ENCODE assay signal across 21 cellular contexts in the genomic region with DNA sequence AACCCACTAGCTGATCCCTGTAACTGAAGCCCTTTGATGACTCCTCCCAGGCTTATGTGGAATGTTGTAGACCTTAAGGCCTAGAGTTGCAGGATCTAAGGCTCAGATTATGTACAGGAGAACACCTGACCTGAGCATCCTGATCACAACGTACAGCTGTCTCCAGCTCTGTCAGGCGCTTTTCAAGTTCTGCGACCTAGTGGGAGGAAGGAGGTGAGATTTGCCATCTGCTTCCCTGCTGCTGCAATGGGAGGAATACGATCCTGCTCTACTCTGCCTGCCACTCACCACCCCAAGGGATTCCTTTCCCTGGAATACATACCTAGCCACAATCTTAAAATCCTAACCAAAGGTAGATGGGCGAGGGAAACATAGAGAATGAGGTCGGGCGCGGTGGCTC.
"Had no signal": no experiment of that assay in that cellular context is flagged by ENCODE, and none has a peak within 500 bp of the region (broad histone marks: within the 10 kb centered on the region; RNA-seq: fewer than 3 reads in every experiment).

No MANE protein-coding gene starts in this region.

- H3K4me3 Mint-ChIP-seq: natural killer cell treated with Interleukin-12 subunit alpha and Interleukin-12 subunit beta and Interleukin-15 and Interleukin-18, amount 100 ng/mL, for 72 hours; type B pancreatic cell had no signal

- DNase-seq: cortex of kidney; dorsolateral prefrontal cortex; effector CD8-positive, alpha-beta T cell; foreskin melanocyte; heart left ventricle; hippocampal formation; left colon; left ventricle myocardium superior; mesenchymal stem cell; midbrain; retina; spleen; stimulated activated CD4-positive, alpha-beta T cell treated with anti-CD3 and anti-CD28 coated beads, Interleukin-15, amount 100 ng/mL, for 24 hours; stimulated activated CD4-positive, alpha-beta T cell treated with anti-CD3 and anti-CD28 coated beads, Interleukin-1b, Interleukin-23, amount 100 ng/mL, for 48 hours; stimulated activated CD4-positive, alpha-beta T cell treated with anti-CD3 and anti-CD28 coated beads, Interleukin-4, amount 100 ng/mL, for 24 hours; stimulated activated naive CD4-positive, alpha-beta T cell; stomach; substantia nigra had no signal

- H3K27me3 Mint-ChIP-seq: natural killer cell treated with Interleukin-12 subunit alpha and Interleukin-12 subunit beta and Interleukin-15 and Interleukin-18, amount 100 ng/mL, for 72 hours; type B pancreatic cell had no signal

- ATAC-seq: heart left ventricle; left colon; left ventricle myocardium superior; natural killer cell treated with Interleukin-12 subunit alpha and Interleukin-12 subunit beta and Interleukin-15 and Interleukin-18, amount 100 ng/mL, for 72 hours; sciatic nerve had no signal

- H3K27ac Mint-ChIP-seq: natural killer cell treated with Interleukin-12 subunit alpha and Interleukin-12 subunit beta and Interleukin-15 and Interleukin-18, amount 100 ng/mL, for 72 hours; type B pancreatic cell had no signal

- H3K9me3 Mint-ChIP-seq: natural killer cell treated with Interleukin-12 subunit alpha and Interleukin-12 subunit beta and Interleukin-15 and Interleukin-18, amount 100 ng/mL, for 72 hours; type B pancreatic cell had no signal
